23 cellular contexts compared by ENCODE assay signal in genomic region chr12:71967176-71967575, GRCh38. TPM values are rescaled to one million over a fixed set of nuclear protein-coding genes. Genes with fewer than 3 reads are reported as not detected.
DNase-seq lines count a peak whose midpoint lies in the region; ATAC-seq and TF ChIP-seq lines count a peak whose summit lies in the region.
"Had no signal": no experiment of that assay in that cellular context is flagged by ENCODE, and none has a peak within 500 bp of the region (broad histone marks: within the 10 kb centered on the region; RNA-seq: fewer than 3 reads in every experiment).

No MANE protein-coding gene starts in this region.

- no peaks in the 10 kb centered on the region for H4K20me1 ChIP-seq in osteoblast (ENCODE audit: insufficient read depth, low read length)
- H4K20me1 ChIP-seq: BLaER1 treated with 17β-estradiol and CSF1 and Interleukin-3, amounts not matched to agents 10 nM and 100 nM had no signal

- H3K4me3 ChIP-seq in epithelial cell of esophagus (ENCODE audit: low read length), result no peak overlapping the region
- H3K4me3 ChIP-seq in osteoblast (ENCODE audit: insufficient read depth, low read length), result no peak overlapping the region
- H3K4me3 ChIP-seq: A549; BLaER1 treated with 17β-estradiol and CSF1 and Interleukin-3, amounts not matched to agents 10 nM and 100 nM had no signal

- H3K27me3 ChIP-seq in osteoblast (ENCODE audit: insufficient read depth, low read length), result no peaks in the 10 kb centered on the region
- H3K27me3 ChIP-seq: BLaER1 treated with 17β-estradiol and CSF1 and Interleukin-3, amounts not matched to agents 10 nM and 100 nM had no signal

- TF ChIP-seq CTCF in epithelial cell of esophagus (IDR thresholded peaks at IDR 0.05; ENCODE audit: insufficient read depth, low read depth, low read length, missing control alignments), result no peak
- no peak for TF ChIP-seq CTCF in osteoblast (IDR thresholded peaks at IDR 0.05; ENCODE audit: extremely low read depth, low read depth, low read length)

- ATAC-seq in GM18909 (IDR thresholded peaks at IDR 0.05; ENCODE audit: poor library complexity, unreplicated experiment), result no peak
- ATAC-seq: A549; CD8-positive, alpha-beta T cell; SK-N-SH treated with all-trans-retinoic acid at 6 μM for 48 hours; T-cell had no signal

- peak; percentile 15 for DNase-seq in ELR (ENCODE audit: low read depth)
- DNase-seq in LHCN-M2 (ENCODE audit: low read depth), result peak; percentile 19
- peak; percentile 5 for DNase-seq in epithelial cell of esophagus (ENCODE audit: low read depth)
- peak; percentile 14 for DNase-seq in osteoblast (ENCODE audit: insufficient read length, low spot score, missing footprints)
- DNase-seq in SHP77 treated with DMSO at 0.1 percent for 48 hours (lab: John Stamatoyannopoulos, UW), result no peak
- DNase-seq in NCI-H82 (lab: John Stamatoyannopoulos, UW), result no peak
- DNase-seq: Calu3; CD8-positive, alpha-beta T cell; GOT3; KG1; NCI-H1048; NCI-H1436; NCI-H2029; NCI-H510A; NCI-H748 treated with DMSO at 0.1 percent for 48 hours; RPMI8226; SIG-M5; T-cell had no signal

- no peaks in the 10 kb centered on the region for H3K36me3 ChIP-seq in osteoblast (ENCODE audit: insufficient read depth, low read length)
- H3K36me3 ChIP-seq: BLaER1 treated with 17β-estradiol and CSF1 and Interleukin-3, amounts not matched to agents 10 nM and 100 nM had no signal

- no peaks in the 10 kb centered on the region for H3K79me2 ChIP-seq in osteoblast (ENCODE audit: insufficient read depth, low read length)

- no peaks in the 10 kb centered on the region for H3K9me3 ChIP-seq in osteoblast (ENCODE audit: low read depth, low read length)
- H3K9me3 ChIP-seq: A549; BLaER1 treated with 17β-estradiol and CSF1 and Interleukin-3, amounts not matched to agents 10 nM and 100 nM had no signal

- H3K4me1 ChIP-seq in osteoblast (ENCODE audit: insufficient read depth, low read length), result no peaks in the 10 kb centered on the region
- H3K4me1 ChIP-seq: A549; BLaER1 treated with 17β-estradiol and CSF1 and Interleukin-3, amounts not matched to agents 10 nM and 100 nM had no signal

- H2AFZ ChIP-seq in osteoblast (ENCODE audit: low read length), result no peak overlapping the region

- no peak overlapping the region for H3K27ac ChIP-seq in osteoblast (ENCODE audit: low read depth, low read length)
- H3K27ac ChIP-seq: A549; BLaER1 treated with 17β-estradiol and CSF1 and Interleukin-3, amounts not matched to agents 10 nM and 100 nM had no signal

- H3K4me2 ChIP-seq in osteoblast (ENCODE audit: insufficient read depth, low read length), result no peak overlapping the region
- H3K4me2 ChIP-seq: A549; BLaER1 treated with 17β-estradiol and CSF1 and Interleukin-3, amounts not matched to agents 10 nM and 100 nM had no signal

RNA-seq across cellular contexts. Expression of gene TPH2, which starts 28.5 kb away (rescaled TPM):
- total RNA-seq in LHCN-M2 (2014; rRNA removed) (not detected in 2 replicates), osteoblast (under 0.01 TPM in 1 of 2 replicates, not detected in the other)
- not detected for polyA plus RNA-seq in LHCN-M2 (2012)
- total RNA-seq: CD8-positive, alpha-beta T cell; MCF 10A had no signal
- polyA plus RNA-seq: A549 had no signal

Comparison
In these comparisons a context has a peak if more than half of its experiments do, and no peak if none do; other contexts are left out.
1. DNase-seq: peak in ELR (single experiment), LHCN-M2 (single experiment), epithelial cell of esophagus (single experiment) and osteoblast (single experiment); none in SHP77 treated with DMSO at 0.1 percent for 48 hours (single experiment) and NCI-H82 (single experiment).